In genomic region chr3:80668100-80668499, GRCh38 we compare ENCODE assay signal across 29 cellular contexts.
"Had no signal": no experiment of that assay in that cellular context is flagged by ENCODE, and none has a peak within 500 bp of the region (broad histone marks: within the 10 kb centered on the region; RNA-seq: fewer than 3 reads in every experiment).

No MANE protein-coding gene starts in this region.

- H3K27ac ChIP-seq: brain microvascular endothelial cell, coronary artery, dorsolateral prefrontal cortex, esophagus squamous epithelium, gastroesophageal sphincter, heart right ventricle, WERI-Rb-1 had no signal

- H3K4me1 ChIP-seq: esophagus squamous epithelium, gastroesophageal sphincter, heart right ventricle had no signal

- H3K4me3 ChIP-seq: coronary artery, dorsolateral prefrontal cortex, esophagus squamous epithelium, gastroesophageal sphincter, heart right ventricle had no signal

- H3K36me3 ChIP-seq: brain microvascular endothelial cell, esophagus squamous epithelium, gastroesophageal sphincter, heart right ventricle, WERI-Rb-1 had no signal

- FAIRE-seq: astrocyte, bronchial epithelial cell had no signal

- H3K27me3 ChIP-seq: brain microvascular endothelial cell, dorsolateral prefrontal cortex, esophagus squamous epithelium, gastroesophageal sphincter, heart right ventricle had no signal

- DNase-seq: activated B cell treated with CpG ODN at 0.5 μM for 24 hours; activated CD4-positive, alpha-beta T cell treated with anti-CD3 and anti-CD28 coated beads for 48 hours; activated CD4-positive, alpha-beta T cell treated with anti-CD3 and anti-CD28 coated beads, Interleukin-2, amount 50 U/mL, for 1 hour; activated CD4-positive, alpha-beta T cell treated with anti-CD3 and anti-CD28 coated beads, Interleukin-2, amount 50 U/mL, for 48 hours; activated CD8-positive, alpha-beta memory T cell treated with anti-CD3 and anti-CD28 coated beads for 24 hours; activated CD8-positive, alpha-beta T cell treated with anti-CD3 and anti-CD28 coated beads for 36 hours; activated effector memory CD4-positive, alpha-beta T cell treated with Interleukin-2 at 50 U/mL for 16 hours; activated gamma-delta T cell treated with Interleukin-2 at 50 U/mL for 16 hours; activated naive CD4-positive, alpha-beta T cell treated with anti-CD3 and anti-CD28 coated beads, Interleukin-2, amount 50 U/mL, for 16 hours; activated naive CD4-positive, alpha-beta T cell treated with Interleukin-2 at 50 U/mL for 16 hours; activated T-cell treated with anti-CD3 and anti-CD28 coated beads, Interleukin-2, amount 50 U/mL, for 4 hours; amniotic stem cell; anterior cingulate cortex; brain microvascular endothelial cell; dorsolateral prefrontal cortex; effector CD4-positive, alpha-beta T cell; effector memory CD8-positive, alpha-beta T cell; esophagus squamous epithelium; foreskin melanocyte; heart right ventricle; T-helper 17 cell; T1000; WERI-Rb-1 had no signal

- ATAC-seq: activated CD4-positive, CD25-positive, alpha-beta regulatory T cell treated with anti-CD3 and anti-CD28 coated beads, Interleukin-2, amount 50 U/mL, for 24 hours; activated CD8-positive, alpha-beta T cell treated with anti-CD3 and anti-CD28 coated beads for 36 hours; activated T-cell treated with anti-CD3 and anti-CD28 coated beads, Interleukin-2, amount 50 U/mL, for 4 hours; activated T-helper 17 cell treated with anti-CD3 and anti-CD28 coated beads, Interleukin-2, amount 50 U/mL, for 72 hours; effector memory CD8-positive, alpha-beta T cell; gastroesophageal sphincter; heart right ventricle; T-helper 17 cell had no signal
